In the genomic region with DNA sequence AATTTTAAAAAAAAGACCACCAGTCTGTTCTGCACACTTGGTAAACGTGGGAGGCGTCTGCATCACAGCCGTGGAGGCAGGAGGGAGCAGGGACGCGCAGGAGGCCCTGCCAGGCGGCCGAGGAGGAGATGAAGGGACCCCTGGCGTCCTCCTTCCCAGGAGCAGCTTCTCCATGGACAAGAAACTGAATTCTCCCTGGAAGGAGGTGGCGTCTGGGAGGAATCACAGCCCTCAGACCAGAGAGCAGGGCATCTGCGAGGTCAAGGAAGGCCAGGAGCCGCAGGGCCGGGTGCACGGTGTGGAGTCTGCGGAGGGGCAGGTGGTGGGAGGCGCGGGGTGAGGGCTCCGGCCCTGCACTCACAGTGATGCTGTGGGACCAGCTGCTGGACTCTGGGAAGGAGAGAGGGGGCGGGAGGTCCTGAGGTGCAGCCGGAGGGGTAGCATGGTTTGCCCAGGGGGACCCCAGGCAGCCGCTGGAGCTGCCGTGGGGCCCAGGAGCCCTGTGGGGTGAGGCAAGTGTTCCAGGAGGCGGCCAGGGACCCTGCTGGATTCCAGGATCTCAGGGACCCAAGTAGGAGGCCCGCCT, we compare ENCODE assay signal across 21 cellular contexts.
"Had no signal": no experiment of that assay in that cellular context is flagged by ENCODE, and none has a peak within 500 bp of the region (broad histone marks: within the 10 kb centered on the region; RNA-seq: fewer than 3 reads in every experiment).

No MANE protein-coding gene starts in this region.

- H3K4me3 Mint-ChIP-seq: dendritic cell treated with granulocyte-macrophage colony-stimulating factor and Interleukin-4, amounts not matched to agents 40 ng/mL and 50 ng/mL, for 4 days; effector memory CD8-positive, alpha-beta T cell; mesothelial cell of epicardium; natural killer cell; neural crest cell; stimulated activated naive B cell treated with anti-CD40 and anti-IgM and Interleukin-4, amounts not matched to agents 10 μg/mL and 1 μg/mL and 100 μg/mL, for 72 hours; stimulated activated naive CD8-positive, alpha-beta T cell treated with anti-CD3 and anti-CD28 coated beads, Interleukin-15, amount 100 ng/mL, for 72 hours had no signal

- DNase-seq: effector memory CD8-positive, alpha-beta T cell; foreskin keratinocyte; hypothalamus; natural killer cell; nucleus accumbens; ovary; stimulated activated CD4-positive, alpha-beta T cell treated with anti-CD3 and anti-CD28 coated beads, Interleukin-2, amount 100 ng/mL, for 24 hours; stimulated activated CD4-positive, alpha-beta T cell treated with anti-CD3 and anti-CD28 coated beads, Interleukin-4, amount 100 ng/mL, for 4 hours; stimulated activated naive B cell treated with anti-CD40 and anti-IgM and Interleukin-4, amounts not matched to agents 10 μg/mL and 1 μg/mL and 100 μg/mL, for 72 hours; stimulated activated naive CD8-positive, alpha-beta T cell treated with anti-CD3 and anti-CD28 coated beads, Interleukin-15, amount 100 ng/mL, for 72 hours; substantia nigra; transverse colon had no signal

- H3K36me3 ChIP-seq: cardiac muscle cell, heart left ventricle, ovary, thoracic aorta, transverse colon had no signal

- H3K27me3 ChIP-seq: ovary had no signal

- ATAC-seq: effector memory CD8-positive, alpha-beta T cell; foreskin keratinocyte; heart left ventricle; natural killer cell; sciatic nerve; stimulated activated naive B cell treated with anti-CD40 and anti-IgM and Interleukin-4, amounts not matched to agents 10 μg/mL and 1 μg/mL and 100 μg/mL, for 72 hours; stimulated activated naive CD8-positive, alpha-beta T cell treated with anti-CD3 and anti-CD28 coated beads, Interleukin-15, amount 100 ng/mL, for 72 hours had no signal

- H3K27ac ChIP-seq: cardiac muscle cell, foreskin keratinocyte, heart left ventricle, ovary, skin epidermis, thoracic aorta, transverse colon had no signal

- H3K27ac Mint-ChIP-seq: dendritic cell treated with granulocyte-macrophage colony-stimulating factor and Interleukin-4, amounts not matched to agents 40 ng/mL and 50 ng/mL, for 4 days; effector memory CD8-positive, alpha-beta T cell; mesothelial cell of epicardium; natural killer cell; progenitor cell of endocrine pancreas; stimulated activated naive B cell treated with anti-CD40 and anti-IgM and Interleukin-4, amounts not matched to agents 10 μg/mL and 1 μg/mL and 100 μg/mL, for 72 hours; stimulated activated naive CD8-positive, alpha-beta T cell treated with anti-CD3 and anti-CD28 coated beads, Interleukin-15, amount 100 ng/mL, for 72 hours had no signal

- H3K4me1 Mint-ChIP-seq: mesothelial cell of epicardium; natural killer cell; neural crest cell; stimulated activated naive CD8-positive, alpha-beta T cell treated with anti-CD3 and anti-CD28 coated beads, Interleukin-15, amount 100 ng/mL, for 72 hours had no signal

- H3K36me3 Mint-ChIP-seq: mesothelial cell of epicardium; natural killer cell; stimulated activated naive B cell treated with anti-CD40 and anti-IgM and Interleukin-4, amounts not matched to agents 10 μg/mL and 1 μg/mL and 100 μg/mL, for 72 hours had no signal

- H3K9me3 Mint-ChIP-seq: dendritic cell treated with granulocyte-macrophage colony-stimulating factor and Interleukin-4, amounts not matched to agents 40 ng/mL and 50 ng/mL, for 4 days; effector memory CD8-positive, alpha-beta T cell; mesothelial cell of epicardium; natural killer cell; neural crest cell; stimulated activated naive B cell treated with anti-CD40 and anti-IgM and Interleukin-4, amounts not matched to agents 10 μg/mL and 1 μg/mL and 100 μg/mL, for 72 hours; stimulated activated naive CD8-positive, alpha-beta T cell treated with anti-CD3 and anti-CD28 coated beads, Interleukin-15, amount 100 ng/mL, for 72 hours had no signal

- H3K4me1 ChIP-seq: foreskin keratinocyte, transverse colon had no signal

- H3K4me3 ChIP-seq: cardiac muscle cell, heart left ventricle, ovary, skin epidermis, thoracic aorta, transverse colon had no signal

- H3K9me3 ChIP-seq: heart left ventricle, ovary, thoracic aorta, transverse colon had no signal
